Comparison of ENCODE assay signal across 1 cellular context in the genomic region with DNA sequence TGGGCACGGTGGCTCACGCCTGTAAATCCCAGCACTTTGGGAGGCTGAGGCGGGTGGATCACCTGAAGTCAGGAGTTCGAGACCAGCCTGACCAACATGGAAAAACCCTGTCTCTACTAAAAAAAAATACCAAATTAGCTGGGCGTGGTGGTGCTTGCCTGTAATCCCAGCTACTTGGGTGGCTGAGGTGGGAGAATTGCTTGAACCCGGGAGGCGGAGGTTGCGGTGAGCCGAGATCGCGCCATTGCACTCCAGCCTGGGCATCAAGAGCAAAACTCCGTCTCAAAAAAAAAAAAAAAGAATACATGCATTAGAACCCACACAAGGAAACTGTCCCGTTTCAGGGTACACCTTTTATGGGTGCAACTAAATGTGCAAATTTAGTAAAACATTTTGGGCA.
A peak's percentile ranks its signal among the peaks of the same experiment; 100 is the strongest.
TF ChIP-seq lines count a peak whose summit lies in the region.

No MANE protein-coding gene starts in this region.

TF ChIP-seq in GM12878, 131 proteins besides CTCF, POLR2A, EP300 and RAD21:
- TF ChIP-seq MLLT1 (IDR thresholded peaks at IDR 0.05) (peak; percentile 92), ZBTB33 (IDR thresholded peaks at IDR 0.05) (peak; percentile 58; the same call in 1 of the 2 replicates)
TF ChIP-seq in GM12878: peak in this region for 2; not testable (repeated sequence) for 129.
